ENCODE assay signal across 18 cellular contexts in the genomic region with DNA sequence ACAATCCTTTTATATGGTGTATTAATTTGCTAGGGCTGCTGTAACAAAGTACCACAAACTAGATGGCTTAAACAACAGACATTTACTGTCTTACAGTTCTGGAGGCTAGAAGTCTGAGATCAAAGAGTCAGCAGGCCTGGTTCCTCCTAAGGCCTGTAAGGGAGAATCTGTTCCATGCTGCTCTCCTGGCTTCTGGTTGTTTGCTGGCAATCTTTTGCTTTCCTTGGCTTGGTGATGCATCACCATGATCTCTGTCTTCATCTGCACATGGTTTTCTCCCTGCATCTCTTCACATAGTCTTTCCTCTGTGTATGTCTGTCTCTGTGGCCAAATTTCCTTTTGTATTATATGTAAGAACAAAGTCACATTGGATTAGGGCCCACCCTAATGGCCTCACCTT.
DNase-seq lines count a peak whose midpoint lies in the region; ATAC-seq, FAIRE-seq and TF ChIP-seq lines count a peak whose summit lies in the region.
"Had no signal": no experiment of that assay in that cellular context is flagged by ENCODE, and none has a peak within 500 bp of the region (broad histone marks: within the 10 kb centered on the region; RNA-seq: fewer than 3 reads in every experiment).

No MANE protein-coding gene starts in this region.

- DNase-seq in fibroblast of peridontal ligament (ENCODE audit: extremely low read depth), result peak; percentile 7
- DNase-seq in heart left ventricle, result no peak
- DNase-seq in keratinocyte (ENCODE audit: low read depth, low spot score), result no peak
- DNase-seq in aorta, result no peak
- DNase-seq in substantia nigra (lab: John Stamatoyannopoulos, UW), result no peak
- DNase-seq in neural progenitor cell (ENCODE audit: low spot score), result no peak
- no peak for DNase-seq in SHP77 (lab: John Stamatoyannopoulos, UW)
- DNase-seq: CD8-positive, alpha-beta T cell; COR-L47; DMS153; DND-41; GDM1; HCEC 1CT; HFFc6; IMR-90 had no signal

- no peak overlapping the region for H3K27ac Mint-ChIP-seq in neural progenitor cell
- H3K27ac Mint-ChIP-seq: CD14-positive monocyte; CD8-positive, alpha-beta T cell; HFFc6 had no signal

- no peak for TF ChIP-seq CTCF in heart left ventricle (IDR thresholded peaks at IDR 0.05)
- TF ChIP-seq CTCF in keratinocyte (optimal IDR thresholded peaks at IDR 0.05 in 1 of 3, IDR thresholded peaks at IDR 0.05 in 1 of 3, conservative IDR thresholded peaks at IDR 0.05 in 1 of 3; ENCODE audit: extremely low read depth in 1 of 3, insufficient read depth in 2 of 3, low read length in 3 of 3), result no peak
- TF ChIP-seq CTCF in neural progenitor cell (IDR thresholded peaks at IDR 0.05), result no peak

- H3K4me1 Mint-ChIP-seq in neural progenitor cell, result peaks cover 14% of the 10 kb centered on the region
- H3K4me1 Mint-ChIP-seq: CD14-positive monocyte had no signal

- no peak overlapping the region for H3K4me3 Mint-ChIP-seq in neural progenitor cell
- H3K4me3 Mint-ChIP-seq: CD14-positive monocyte; CD8-positive, alpha-beta T cell; HFFc6 had no signal

- peaks cover 0 to 13% (median 0%) of the 10 kb centered on the region in 12 donors for H3K4me1 ChIP-seq in heart left ventricle
- no peaks in the 10 kb centered on the region for H3K4me1 ChIP-seq in keratinocyte (ENCODE audit: control insufficient read depth, extremely low read depth, insufficient read depth, low read length)
- H3K4me1 ChIP-seq in aorta (ENCODE audit: control insufficient read depth in 1 of 2, insufficient read depth in 2 of 2, low read length in 2 of 2), result no peaks in the 10 kb centered on the region
- H3K4me1 ChIP-seq in neural progenitor cell, result no peaks in the 10 kb centered on the region
- H3K4me1 ChIP-seq: A549 had no signal

- H3K36me3 Mint-ChIP-seq in neural progenitor cell, result no peaks in the 10 kb centered on the region
- H3K36me3 Mint-ChIP-seq: CD14-positive monocyte; CD8-positive, alpha-beta T cell had no signal

- ATAC-seq in heart left ventricle (peak in 3 of 4 donors; percentile 28 to 46 (median 43)), aorta (ENCODE audit: low FRiP score) (peak; percentile 26)
- ATAC-seq: A549; CD8-positive, alpha-beta T cell had no signal

- H3K9ac ChIP-seq in keratinocyte (ENCODE audit: control insufficient read depth, extremely low read depth, insufficient read depth, low read length) (no peak overlapping the region), neural progenitor cell (no peak overlapping the region)

- no peaks in the 10 kb centered on the region for H4K20me1 ChIP-seq in keratinocyte (ENCODE audit: control insufficient read depth, extremely low read depth, insufficient read depth, low read length)
- no peaks in the 10 kb centered on the region for H4K20me1 ChIP-seq in neural progenitor cell (ENCODE audit: low read depth)

- peaks cover 5% of the 10 kb centered on the region for H3K27me3 Mint-ChIP-seq in neural progenitor cell (ENCODE audit: insufficient read depth, low read depth)

- no peaks in the 10 kb centered on the region for H3K36me3 ChIP-seq in heart left ventricle
- H3K36me3 ChIP-seq in keratinocyte (ENCODE audit: control insufficient read depth in 2 of 2, extremely low read depth in 1 of 2, insufficient read depth in 2 of 2, low read length in 2 of 2), result no peaks in the 10 kb centered on the region
- H3K36me3 ChIP-seq in aorta (ENCODE audit: control insufficient read depth in 1 of 2, insufficient read depth in 2 of 2, low read length in 1 of 2), result no peaks in the 10 kb centered on the region
- no peaks in the 10 kb centered on the region for H3K36me3 ChIP-seq in neural progenitor cell

- no peak overlapping the region for H3K4me3 ChIP-seq in heart left ventricle
- no peak overlapping the region for H3K4me3 ChIP-seq in keratinocyte (ENCODE audit: control insufficient read depth in 2 of 3, extremely low read depth in 1 of 3, insufficient read depth in 2 of 3, low read depth in 1 of 3, low read length in 3 of 3)
- H3K4me3 ChIP-seq in aorta (ENCODE audit: low read length in 2 of 2), result no peak overlapping the region
- no peak overlapping the region for H3K4me3 ChIP-seq in neural progenitor cell
- H3K4me3 ChIP-seq: A549 had no signal

- H3K27me3 ChIP-seq in heart left ventricle (no peaks in the 10 kb centered on the region), keratinocyte (ENCODE audit: control insufficient read depth, extremely low read depth, insufficient read depth, low read length) (no peaks in the 10 kb centered on the region), aorta (ENCODE audit: control insufficient read depth in 1 of 2, insufficient read depth in 2 of 2, low read length in 1 of 2) (no peaks in the 10 kb centered on the region), neural progenitor cell (no peaks in the 10 kb centered on the region)

- peaks cover 6% of the 10 kb centered on the region for H3K9me3 Mint-ChIP-seq in neural progenitor cell
- H3K9me3 Mint-ChIP-seq: CD8-positive, alpha-beta T cell; HFFc6 had no signal

- H3K27ac ChIP-seq in heart left ventricle, result peak overlapping the region in 6 of 12 donors; percentile 30 to 78 (median 60)
- H3K27ac ChIP-seq in keratinocyte (ENCODE audit: control insufficient read depth, insufficient read depth, low read length), result no peak overlapping the region
- H3K27ac ChIP-seq in aorta (ENCODE audit: low read depth in 1 of 2, low read length in 2 of 2), result no peak overlapping the region
- no peak overlapping the region for H3K27ac ChIP-seq in substantia nigra (ENCODE audit: low read depth, low read length, poor library complexity, severe bottlenecking)
- no peak overlapping the region for H3K27ac ChIP-seq in neural progenitor cell
- H3K27ac ChIP-seq: A549 had no signal

- intact Hi-C loops in heart left ventricle (cut with DNase I), result no loop called here
- intact Hi-C loops in aorta (cut with DNase I), result no loop called here

- H3K4me2 ChIP-seq in keratinocyte (ENCODE audit: control insufficient read depth, extremely low read depth, insufficient read depth, low read depth, low read length), result no peak overlapping the region
- H3K4me2 ChIP-seq in neural progenitor cell, result no peak overlapping the region
- H3K4me2 ChIP-seq: A549 had no signal

- dilution Hi-C loops in keratinocyte (cut with MboI; ENCODE audit: extremely low pct_ligation_motif_present, low sequenced_read_pairs), result no loop called here

- peak; percentile 32 for FAIRE-seq in keratinocyte (lab: Jason Lieb, UNC)
- FAIRE-seq: A549, D721Med had no signal

- no peak for TF ChIP-seq POLR2A in heart left ventricle (IDR thresholded peaks at IDR 0.05)

- H2AFZ ChIP-seq in keratinocyte (ENCODE audit: control insufficient read depth, low read length), result no peak overlapping the region
- H2AFZ ChIP-seq in neural progenitor cell (replicated peaks), result no peak overlapping the region

- no peaks in the 10 kb centered on the region for H3F3A ChIP-seq in neural progenitor cell (ENCODE audit: low read depth)

- no peaks in the 10 kb centered on the region for H3K9me1 ChIP-seq in keratinocyte (ENCODE audit: control insufficient read depth, extremely low read depth, insufficient read depth, low read length)

- H3K79me2 ChIP-seq in keratinocyte (ENCODE audit: control insufficient read depth, insufficient read depth, low read length), result no peaks in the 10 kb centered on the region
- no peaks in the 10 kb centered on the region for H3K79me2 ChIP-seq in neural progenitor cell (ENCODE audit: low read depth)

- H3K9me3 ChIP-seq in heart left ventricle (peaks cover 0 to 5% (median 0%) of the 10 kb centered on the region in 12 donors), keratinocyte (ENCODE audit: control insufficient read depth, low read depth, low read length) (no peaks in the 10 kb centered on the region), aorta (ENCODE audit: control insufficient read depth, low read length) (peaks cover 3% of the 10 kb centered on the region), neural progenitor cell (ENCODE audit: low read depth) (no peaks in the 10 kb centered on the region)
- H3K9me3 ChIP-seq: A549 had no signal
